24 cellular contexts compared by ENCODE assay signal in the genomic region with DNA sequence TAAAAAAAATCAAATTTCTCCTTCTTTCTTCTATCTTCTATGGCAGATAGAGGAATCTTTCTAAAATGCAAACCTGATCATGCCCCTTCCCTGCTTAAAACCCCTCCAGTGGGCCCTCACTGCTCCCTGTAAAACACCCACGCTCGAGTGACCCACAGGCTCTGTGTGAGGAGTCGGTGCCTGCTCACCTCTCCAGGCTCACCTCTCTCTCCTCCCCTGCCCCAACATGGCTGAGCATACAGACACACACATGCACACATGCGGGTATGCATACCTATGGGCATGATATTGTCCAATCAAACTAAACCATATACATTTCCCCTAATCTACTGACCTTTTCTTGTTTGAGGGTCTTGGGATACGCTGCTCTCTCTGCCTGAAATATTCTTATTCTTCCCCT. TPM values are rescaled to one million over a fixed set of nuclear protein-coding genes. Genes with fewer than 3 reads are reported as not detected.
"Had no signal": no experiment of that assay in that cellular context is flagged by ENCODE, and none has a peak within 500 bp of the region (broad histone marks: within the 10 kb centered on the region; RNA-seq: fewer than 3 reads in every experiment).

No MANE protein-coding gene starts in this region.

- H3K4me2 ChIP-seq: hepatocyte had no signal

- H3K36me3 Mint-ChIP-seq: immature natural killer cell, mesothelial cell of epicardium, naive B cell had no signal

- H3K27ac ChIP-seq: coronary artery, esophagus muscularis mucosa, foreskin keratinocyte, gastroesophageal sphincter, hepatocyte, left lung, lower lobe of right lung had no signal

- H3K9me3 Mint-ChIP-seq: immature natural killer cell, mesothelial cell of epicardium had no signal

- H2AFZ ChIP-seq: hepatocyte had no signal

- H3K4me3 ChIP-seq: coronary artery, esophagus muscularis mucosa, gastroesophageal sphincter, heart left ventricle, hepatocyte, left lung, lower lobe of right lung, mucosa of descending colon had no signal

- DNase-seq: effector CD4-positive, alpha-beta T cell; effector memory CD4-positive, alpha-beta T cell; foreskin keratinocyte; heart left ventricle; hypothalamus; immature natural killer cell; left cardiac atrium; left lung; left ventricle myocardium superior; lower lobe of right lung; mesenchymal stem cell; mucosa of descending colon; naive B cell had no signal

- H3K4me3 Mint-ChIP-seq: immature natural killer cell, mesothelial cell of epicardium, naive B cell had no signal

- H3K4me1 ChIP-seq: foreskin keratinocyte had no signal

- H3K36me3 ChIP-seq: esophagus muscularis mucosa, gastroesophageal sphincter, heart left ventricle, left lung, lower lobe of right lung had no signal

- H3K27ac Mint-ChIP-seq: immature natural killer cell, mesothelial cell of epicardium, naive B cell had no signal

- H3K9me3 ChIP-seq: esophagus muscularis mucosa, gastroesophageal sphincter, heart left ventricle, left lung, lower lobe of right lung, mucosa of descending colon had no signal

- H3K4me1 Mint-ChIP-seq: naive B cell had no signal

- H3K79me2 ChIP-seq: hepatocyte had no signal

- H3K27me3 ChIP-seq: esophagus muscularis mucosa, foreskin keratinocyte, gastroesophageal sphincter, heart left ventricle, hepatocyte, left lung had no signal

- ATAC-seq: foreskin keratinocyte, gastroesophageal sphincter, heart left ventricle, left cardiac atrium, left lung, left ventricle myocardium superior, lower lobe of right lung, mucosa of descending colon had no signal

- FAIRE-seq: colon, endometrium, endothelial cell of umbilical vein, frontal cortex, keratinocyte had no signal

RNA-seq across cellular contexts. Expression of gene COL15A1, which starts 40.8 kb away (rescaled TPM):
- total RNA-seq: endothelial cell of umbilical vein, foreskin keratinocyte, lung microvascular endothelial cell had no signal
- polyA plus RNA-seq: endothelial cell of umbilical vein, keratinocyte had no signal
